In genomic region chr17:74176546-74177001, GRCh38 we compare ENCODE assay signal across 1 cellular context.
TF ChIP-seq lines count a peak whose summit lies in the region.

No MANE protein-coding gene starts in this region.

TF ChIP-seq in K562, 482 proteins besides CTCF, POLR2A, EP300 and RAD21 (continued from another document and continues in another):
- TF ChIP-seq MGA (IDR thresholded peaks at IDR 0.05) (no peak), DEAF1 (CRISPR knock-in tag; IDR thresholded peaks at IDR 0.05) (peak; percentile 74), EZH2 (IDR thresholded peaks at IDR 0.05; ENCODE audit: borderline replicate concordance, low read depth, low read length) (no peak), CHD7 (IDR thresholded peaks at IDR 0.05; ENCODE audit: low read depth, low read length) (no peak), BCOR (IDR thresholded peaks at IDR 0.05) (peak; percentile 35; the same call in 1 of the 2 replicates), RFX5 (IDR thresholded peaks at IDR 0.05; ENCODE audit: low read depth, low read length) (no peak), GABPB2 (CRISPR knock-in tag; conservative IDR thresholded peaks at IDR 0.05) (no peak), VEZF1 (CRISPR knock-in tag; IDR thresholded peaks at IDR 0.05) (no peak), KLF16 (IDR thresholded peaks at IDR 0.05) (peak; percentile 67; the same call in 1 of the 2 replicates), DMBX1 (CRISPR knock-in tag; IDR thresholded peaks at IDR 0.05; ENCODE audit: borderline replicate concordance) (no peak), ZNF830 (CRISPR knock-in tag; IDR thresholded peaks at IDR 0.05) (no peak), RBM25 (IDR thresholded peaks at IDR 0.05; ENCODE audit: low read depth, low read length, severe bottlenecking) (peak; percentile 62), ZFP36 (IDR thresholded peaks at IDR 0.05; ENCODE audit: low read depth, low read length, partially characterized antibody) (no peak), DDX20 (tag; IDR thresholded peaks at IDR 0.05; ENCODE audit: low read depth) (no peak), OTX1 (CRISPR knock-in tag; IDR thresholded peaks at IDR 0.05) (no peak), CBX1 (IDR thresholded peaks at IDR 0.05; ENCODE audit: low read depth) (no peak), HLTF (IDR thresholded peaks at IDR 0.05) (no peak), BHLHE40 (IDR thresholded peaks at IDR 0.05; ENCODE audit: low read length) (no peak), RFX1 (IDR thresholded peaks at IDR 0.05) (no peak), MCM3 (IDR thresholded peaks at IDR 0.05) (no peak), FUS (optimal IDR thresholded peaks at IDR 0.05; ENCODE audit: low read depth, low read length) (no peak), LCOR (CRISPR knock-in tag; IDR thresholded peaks at IDR 0.05) (no peak), HCFC1 (IDR thresholded peaks at IDR 0.05; ENCODE audit: low read depth, low read length) (no peak)
- TF ChIP-seq, protein P1, sequence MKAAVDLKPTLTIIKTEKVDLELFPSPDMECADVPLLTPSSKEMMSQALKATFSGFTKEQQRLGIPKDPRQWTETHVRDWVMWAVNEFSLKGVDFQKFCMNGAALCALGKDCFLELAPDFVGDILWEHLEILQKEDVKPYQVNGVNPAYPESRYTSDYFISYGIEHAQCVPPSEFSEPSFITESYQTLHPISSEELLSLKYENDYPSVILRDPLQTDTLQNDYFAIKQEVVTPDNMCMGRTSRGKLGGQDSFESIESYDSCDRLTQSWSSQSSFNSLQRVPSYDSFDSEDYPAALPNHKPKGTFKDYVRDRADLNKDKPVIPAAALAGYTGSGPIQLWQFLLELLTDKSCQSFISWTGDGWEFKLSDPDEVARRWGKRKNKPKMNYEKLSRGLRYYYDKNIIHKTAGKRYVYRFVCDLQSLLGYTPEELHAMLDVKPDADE (conservative IDR thresholded peaks at IDR 0.05; ENCODE audit: control insufficient read depth, low read depth, low read length) = no peak
- TF ChIP-seq, protein P2, sequence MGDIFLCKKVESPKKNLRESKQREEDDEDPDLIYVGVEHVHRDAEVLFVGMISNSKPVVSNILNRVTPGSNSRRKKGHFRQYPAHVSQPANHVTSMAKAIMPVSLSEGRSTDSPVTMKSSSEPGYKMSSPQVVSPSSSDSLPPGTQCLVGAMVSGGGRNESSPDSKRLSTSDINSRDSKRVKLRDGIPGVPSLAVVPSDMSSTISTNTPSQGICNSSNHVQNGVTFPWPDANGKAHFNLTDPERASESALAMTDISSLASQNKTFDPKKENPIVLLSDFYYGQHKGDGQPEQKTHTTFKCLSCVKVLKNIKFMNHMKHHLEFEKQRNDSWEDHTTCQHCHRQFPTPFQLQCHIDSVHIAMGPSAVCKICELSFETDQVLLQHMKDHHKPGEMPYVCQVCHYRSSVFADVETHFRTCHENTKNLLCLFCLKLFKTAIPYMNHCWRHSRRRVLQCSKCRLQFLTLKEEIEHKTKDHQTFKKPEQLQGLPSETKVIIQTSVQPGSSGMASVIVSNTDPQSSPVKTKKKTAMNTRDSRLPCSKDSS (IDR thresholded peaks at IDR 0.05; ENCODE audit: low read depth, partially characterized antibody) = no peak
